In the genomic region with DNA sequence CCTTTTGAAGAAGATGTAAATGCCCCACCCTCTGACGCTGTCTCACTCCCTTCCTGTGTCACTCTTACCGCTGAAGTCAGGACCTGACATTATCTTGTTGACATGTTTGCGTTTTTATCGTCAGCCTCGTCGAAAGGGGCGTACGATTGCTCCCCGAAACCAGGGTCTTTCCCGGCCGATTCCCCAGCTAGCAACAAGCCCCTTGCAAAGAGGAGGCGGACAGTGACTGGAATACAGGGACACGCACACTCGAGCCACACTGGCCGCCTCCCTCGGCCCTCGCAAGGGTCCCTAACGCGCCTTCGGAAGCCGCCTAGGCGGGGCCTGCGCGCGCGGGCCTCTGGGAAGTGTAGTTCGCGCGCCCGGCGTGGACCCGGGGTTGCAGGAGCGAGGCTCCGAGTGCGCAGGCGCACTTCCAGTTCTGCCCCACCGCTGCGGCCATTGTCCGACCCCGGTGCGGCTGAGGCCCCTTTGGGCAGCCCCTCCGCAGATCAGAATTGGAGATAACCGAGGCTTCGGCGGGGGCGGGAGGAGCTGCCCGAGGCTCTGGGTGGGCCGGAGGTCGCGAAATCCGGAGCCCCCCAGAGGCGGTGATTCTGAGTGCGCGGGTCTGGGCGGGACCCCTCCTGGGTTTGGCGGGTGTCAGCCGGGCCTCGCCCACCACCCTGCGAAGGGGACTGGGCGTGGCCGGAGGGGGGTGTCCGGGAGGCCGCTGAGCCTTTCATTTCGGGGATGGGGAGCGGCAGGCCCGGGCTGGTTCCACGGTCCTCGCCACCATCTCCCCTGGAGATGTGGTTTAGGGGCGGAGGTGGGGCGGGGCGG, we compare ENCODE assay signal across 8 cellular contexts. TPM values are rescaled to one million over a fixed set of nuclear protein-coding genes. Genes with fewer than 3 reads are reported as not detected.
DNase-seq lines count a peak whose midpoint lies in the region; ATAC-seq and TF ChIP-seq lines count a peak whose summit lies in the region.

TSS of gene ZFP90 (plus strand) at position 412 of the 822 bp plus-strand sequence. CDS start 502 bp downstream, outside the sequence.

- TF ChIP-seq CTCF in chondrocyte (IDR thresholded peaks at IDR 0.05), result no peak

- H3K27ac Mint-ChIP-seq in chondrocyte (ENCODE audit: unreplicated experiment), result peak within 1 kb of the TSS; percentile 95

- peak within 1 kb of the TSS; percentile 86 for H3K4me3 Mint-ChIP-seq in chondrocyte (ENCODE audit: unreplicated experiment)

- peak; percentile 66 for TF ChIP-seq POLR2A in GM18951 (IDR thresholded peaks at IDR 0.05; ENCODE audit: extremely low read depth, insufficient read depth, insufficient read length)

- in situ Hi-C loops in GM18951 (cut with MboI; ENCODE audit: low sequenced_read_pairs, unreplicated experiment), result loop anchor here (25.0 kb wide), 1 partner anchor 273 kb away; no protein-coding TSS in a partner anchor

- peaks cover 10% of the 10 kb centered on the region for H3K9me3 Mint-ChIP-seq in chondrocyte (ENCODE audit: low read depth)

- peaks cover 13% of the 10 kb centered on the region for H3K4me1 Mint-ChIP-seq in chondrocyte (ENCODE audit: low read depth)

- peaks cover 20% of the 10 kb centered on the region for H3K36me3 Mint-ChIP-seq in chondrocyte (ENCODE audit: low read depth)

- peak; percentile 91 for ATAC-seq in HG03196 (IDR thresholded peaks at IDR 0.05; ENCODE audit: unreplicated experiment)

- H3K27me3 Mint-ChIP-seq in chondrocyte (ENCODE audit: low read depth), result no peaks in the 10 kb centered on the region

- DNase-seq in AG08396 (ENCODE audit: low spot score), result peak; percentile 99
- peak; percentile 32 to 88 for DNase-seq in NCI-H446 (lab: John Stamatoyannopoulos, UW)
- DNase-seq in activated CD4-positive, alpha-beta T cell treated with anti-CD3 and anti-CD28 coated beads for 1 hour, result peak; percentile 75
- peak; percentile 95 for DNase-seq in chondrocyte (ENCODE audit: low spot score)
- DNase-seq in kidney tubule cell (ENCODE audit: low spot score), result peak; percentile 86
- DNase-seq in stimulated activated CD4-positive, alpha-beta T cell treated with anti-CD3 and anti-CD28 coated beads, Interleukin-1b, Interleukin-23, amount 100 ng/mL, for 1 hour (ENCODE audit: low read depth in 2 of 2), result peak; percentile 53 to 72

RNA-seq across cellular contexts. Expression of gene ZFP90, which starts in this region (rescaled TPM):
- 29.7 to 35.1 TPM (median 32.5 TPM) in 3 replicates for total RNA-seq in chondrocyte

Comparison
In these comparisons a context has a peak if more than half of its experiments do, and no peak if none do; other contexts are left out.
1. Peak in every context shown above with its lines: DNase-seq and ATAC-seq.